ENCODE assay signal across 24 cellular contexts in the genomic region with DNA sequence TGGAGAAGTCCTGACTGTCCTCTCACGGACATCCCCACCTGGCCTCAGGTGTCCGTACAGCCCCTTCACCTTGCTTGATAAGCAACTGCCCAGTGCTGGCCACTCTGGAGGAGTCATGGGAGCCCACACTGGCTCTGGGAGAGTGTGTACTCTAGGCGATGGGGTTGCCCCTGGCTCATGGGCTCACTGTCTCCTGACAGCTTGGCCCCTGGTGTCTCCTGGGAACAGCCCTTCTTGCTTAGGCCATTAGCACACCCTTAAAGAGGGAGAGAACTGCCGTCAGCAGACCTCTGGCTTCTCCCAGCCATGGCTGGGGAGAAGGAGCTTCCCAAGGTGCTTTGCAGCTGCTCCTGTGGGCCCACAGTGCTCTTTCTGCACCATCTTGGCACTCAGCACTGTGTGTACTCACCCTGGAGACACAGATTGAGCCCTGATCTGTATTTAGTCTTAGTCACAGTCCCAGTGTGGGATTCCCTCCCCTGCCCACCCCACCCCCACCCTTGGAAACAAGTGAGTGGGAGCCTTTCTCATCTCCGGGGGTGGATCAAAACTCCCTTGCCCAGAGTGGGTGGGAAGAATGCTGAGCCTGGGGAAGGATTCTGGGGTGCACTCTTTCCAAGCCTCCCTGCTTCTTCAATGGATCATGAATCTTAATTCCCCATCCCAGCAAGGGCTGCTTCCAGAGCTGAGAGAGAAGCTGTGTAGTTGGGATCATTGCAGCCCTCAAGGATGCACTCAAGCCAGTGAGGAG.
"Had no signal": no experiment of that assay in that cellular context is flagged by ENCODE, and none has a peak within 500 bp of the region (broad histone marks: within the 10 kb centered on the region; RNA-seq: fewer than 3 reads in every experiment).

No MANE protein-coding gene starts in this region.

- H3K36me3 ChIP-seq: adrenal gland, colonic mucosa had no signal

- H3K36me3 Mint-ChIP-seq: activated CD4-positive, alpha-beta memory T cell treated with anti-CD3 and anti-CD28 coated beads for 36 hours; activated CD8-positive, alpha-beta memory T cell treated with anti-CD3 and anti-CD28 coated beads, Interleukin-2, amount 10 ng/mL, durations not matched to agents 7 days and 5 days; activated naive CD4-positive, alpha-beta T cell treated with anti-CD3 and anti-CD28 coated beads, Interleukin-2, amount 50 U/mL, for 24 hours; activated naive CD8-positive, alpha-beta T cell treated with anti-CD3 and anti-CD28 coated beads for 36 hours had no signal

- H3K4me1 ChIP-seq: adrenal gland, body of pancreas, colonic mucosa had no signal

- H3K9me3 ChIP-seq: adrenal gland, body of pancreas, colonic mucosa had no signal

- DNase-seq: activated CD4-positive, alpha-beta memory T cell treated with anti-CD3 and anti-CD28 coated beads for 36 hours; activated CD4-positive, alpha-beta T cell treated with anti-CD3 and anti-CD28 coated beads for 36 hours; activated CD4-positive, alpha-beta T cell treated with anti-CD3 and anti-CD28 coated beads, Interleukin-2, amount 10 ng/mL, durations not matched to agents 24 days and 14 days; activated CD4-positive, CD25-positive, alpha-beta regulatory T cell; activated CD4-positive, CD25-positive, alpha-beta regulatory T cell treated with anti-CD3 and anti-CD28 coated beads, Interleukin-2, amount 50 U/mL, for 72 hours; activated CD8-positive, alpha-beta memory T cell treated with anti-CD3 and anti-CD28 coated beads, Interleukin-2, amount 10 ng/mL, durations not matched to agents 7 days and 5 days; activated CD8-positive, alpha-beta T cell treated with anti-CD3 and anti-CD28 coated beads, Interleukin-2, amount 10 ng/mL, durations not matched to agents 7 days and 5 days; activated effector memory CD4-positive, alpha-beta T cell treated with anti-CD3 and anti-CD28 coated beads, Interleukin-2, amount 50 U/mL, for 16 hours; activated naive CD4-positive, alpha-beta T cell treated with anti-CD3 and anti-CD28 coated beads for 36 hours; activated naive CD8-positive, alpha-beta T cell treated with anti-CD3 and anti-CD28 coated beads for 36 hours; activated naive CD8-positive, alpha-beta T cell treated with anti-CD3 and anti-CD28 coated beads, Interleukin-2, amount 50 U/mL, for 24 hours; activated T-cell treated with anti-CD3 and anti-CD28 coated beads, Interleukin-2, amount 50 U/mL, for 4 hours; adrenal gland; amygdala; aorta; body of pancreas; central memory CD4-positive, alpha-beta T cell; cerebellar nuclear complex; colonic mucosa; effector CD8-positive, alpha-beta T cell; T-helper 2 cell had no signal

- H3K4me3 ChIP-seq: adrenal gland, body of pancreas, colonic mucosa had no signal

- H3K27me3 Mint-ChIP-seq: activated T-helper 17 cell treated with anti-CD3 and anti-CD28 coated beads, Interleukin-2, amount 50 U/mL, for 72 hours had no signal

- H3K27ac Mint-ChIP-seq: activated CD4-positive, alpha-beta memory T cell treated with anti-CD3 and anti-CD28 coated beads for 36 hours; activated CD4-positive, alpha-beta T cell treated with anti-CD3 and anti-CD28 coated beads for 36 hours; activated CD4-positive, alpha-beta T cell treated with anti-CD3 and anti-CD28 coated beads, Interleukin-2, amount 10 ng/mL, durations not matched to agents 24 days and 14 days; activated CD8-positive, alpha-beta memory T cell treated with anti-CD3 and anti-CD28 coated beads, Interleukin-2, amount 10 ng/mL, durations not matched to agents 7 days and 5 days; activated CD8-positive, alpha-beta T cell treated with anti-CD3 and anti-CD28 coated beads, Interleukin-2, amount 10 ng/mL, durations not matched to agents 7 days and 5 days; activated naive CD4-positive, alpha-beta T cell treated with anti-CD3 and anti-CD28 coated beads for 36 hours; activated naive CD4-positive, alpha-beta T cell treated with anti-CD3 and anti-CD28 coated beads, Interleukin-2, amount 50 U/mL, for 24 hours; activated naive CD8-positive, alpha-beta T cell treated with anti-CD3 and anti-CD28 coated beads for 36 hours; activated naive CD8-positive, alpha-beta T cell treated with anti-CD3 and anti-CD28 coated beads, Interleukin-2, amount 50 U/mL, for 24 hours; activated T-helper 17 cell treated with anti-CD3 and anti-CD28 coated beads, Interleukin-2, amount 50 U/mL, for 72 hours had no signal

- ATAC-seq: activated CD4-positive, alpha-beta T cell treated with anti-CD3 and anti-CD28 coated beads for 36 hours; activated CD8-positive, alpha-beta memory T cell treated with anti-CD3 and anti-CD28 coated beads, Interleukin-2, amount 10 ng/mL, durations not matched to agents 7 days and 5 days; activated CD8-positive, alpha-beta T cell treated with anti-CD3 and anti-CD28 coated beads, Interleukin-2, amount 10 ng/mL, durations not matched to agents 7 days and 5 days; activated naive CD8-positive, alpha-beta T cell treated with anti-CD3 and anti-CD28 coated beads, Interleukin-2, amount 50 U/mL, for 24 hours; activated T-cell treated with anti-CD3 and anti-CD28 coated beads, Interleukin-2, amount 50 U/mL, for 4 hours; activated T-helper 17 cell treated with anti-CD3 and anti-CD28 coated beads, Interleukin-2, amount 50 U/mL, for 72 hours; body of pancreas had no signal

- H3K4me3 Mint-ChIP-seq: activated CD4-positive, alpha-beta memory T cell treated with anti-CD3 and anti-CD28 coated beads for 36 hours; activated CD4-positive, alpha-beta T cell treated with anti-CD3 and anti-CD28 coated beads for 36 hours; activated CD4-positive, alpha-beta T cell treated with anti-CD3 and anti-CD28 coated beads, Interleukin-2, amount 10 ng/mL, durations not matched to agents 24 days and 14 days; activated CD8-positive, alpha-beta memory T cell treated with anti-CD3 and anti-CD28 coated beads, Interleukin-2, amount 10 ng/mL, durations not matched to agents 7 days and 5 days; activated CD8-positive, alpha-beta T cell treated with anti-CD3 and anti-CD28 coated beads, Interleukin-2, amount 10 ng/mL, durations not matched to agents 7 days and 5 days; activated naive CD4-positive, alpha-beta T cell treated with anti-CD3 and anti-CD28 coated beads for 36 hours; activated naive CD4-positive, alpha-beta T cell treated with anti-CD3 and anti-CD28 coated beads, Interleukin-2, amount 50 U/mL, for 24 hours; activated naive CD8-positive, alpha-beta T cell treated with anti-CD3 and anti-CD28 coated beads for 36 hours; activated naive CD8-positive, alpha-beta T cell treated with anti-CD3 and anti-CD28 coated beads, Interleukin-2, amount 50 U/mL, for 24 hours; activated T-cell treated with anti-CD3 and anti-CD28 coated beads, Interleukin-2, amount 50 U/mL, for 4 hours; activated T-helper 17 cell treated with anti-CD3 and anti-CD28 coated beads, Interleukin-2, amount 50 U/mL, for 72 hours had no signal

- H3K4me1 Mint-ChIP-seq: activated CD4-positive, alpha-beta T cell treated with anti-CD3 and anti-CD28 coated beads for 36 hours; activated CD4-positive, alpha-beta T cell treated with anti-CD3 and anti-CD28 coated beads, Interleukin-2, amount 10 ng/mL, durations not matched to agents 24 days and 14 days; activated CD8-positive, alpha-beta memory T cell treated with anti-CD3 and anti-CD28 coated beads, Interleukin-2, amount 10 ng/mL, durations not matched to agents 7 days and 5 days; activated naive CD4-positive, alpha-beta T cell treated with anti-CD3 and anti-CD28 coated beads, Interleukin-2, amount 50 U/mL, for 24 hours; activated naive CD8-positive, alpha-beta T cell treated with anti-CD3 and anti-CD28 coated beads for 36 hours; activated naive CD8-positive, alpha-beta T cell treated with anti-CD3 and anti-CD28 coated beads, Interleukin-2, amount 50 U/mL, for 24 hours; activated T-helper 17 cell treated with anti-CD3 and anti-CD28 coated beads, Interleukin-2, amount 50 U/mL, for 72 hours had no signal

- H3K27me3 ChIP-seq: adrenal gland, body of pancreas, colonic mucosa had no signal

- H3K9me3 Mint-ChIP-seq: activated CD4-positive, alpha-beta memory T cell treated with anti-CD3 and anti-CD28 coated beads for 36 hours; activated CD4-positive, alpha-beta T cell treated with anti-CD3 and anti-CD28 coated beads, Interleukin-2, amount 10 ng/mL, durations not matched to agents 24 days and 14 days; activated naive CD4-positive, alpha-beta T cell treated with anti-CD3 and anti-CD28 coated beads for 36 hours; activated naive CD4-positive, alpha-beta T cell treated with anti-CD3 and anti-CD28 coated beads, Interleukin-2, amount 50 U/mL, for 24 hours; activated naive CD8-positive, alpha-beta T cell treated with anti-CD3 and anti-CD28 coated beads for 36 hours; activated T-cell treated with anti-CD3 and anti-CD28 coated beads, Interleukin-2, amount 50 U/mL, for 4 hours had no signal

- H3K27ac ChIP-seq: adrenal gland, body of pancreas, colonic mucosa, epithelial cell of prostate had no signal
